Comparison of ENCODE assay signal across 16 cellular contexts in the genomic region with DNA sequence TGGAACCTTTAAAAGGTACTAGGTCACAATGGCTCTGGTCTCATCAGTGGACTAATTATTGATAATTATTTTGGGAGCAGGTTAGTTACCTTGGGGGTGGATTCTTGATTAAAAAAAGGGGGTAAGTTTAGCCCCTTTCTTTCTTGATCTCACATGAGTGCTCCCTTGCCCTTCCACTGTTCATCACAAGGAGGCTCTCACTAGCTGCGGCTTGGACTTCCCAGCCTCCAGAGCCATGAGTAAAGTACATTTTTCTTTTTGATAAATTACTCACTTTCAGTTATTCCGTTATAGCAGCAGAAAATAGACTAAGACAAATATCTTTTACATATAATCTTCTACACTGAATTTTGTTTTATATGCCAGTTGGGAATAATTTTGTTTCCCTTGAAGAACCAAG.
DNase-seq lines count a peak whose midpoint lies in the region; TF ChIP-seq lines count a peak whose summit lies in the region.
"Had no signal": no experiment of that assay in that cellular context is flagged by ENCODE, and none has a peak within 500 bp of the region (broad histone marks: within the 10 kb centered on the region; RNA-seq: fewer than 3 reads in every experiment).

No MANE protein-coding gene starts in this region.

- no peak overlapping the region for H3K56ac ChIP-seq in H9 (ENCODE audit: insufficient read length, low read depth, low read length)

- no peak overlapping the region for H2BK20ac ChIP-seq in H9 (ENCODE audit: low read depth, low read length, poor library complexity, severe bottlenecking)

- H3K27ac Mint-ChIP-seq in H9 = no peak overlapping the region

- no peak overlapping the region for H3K4ac ChIP-seq in H9 (ENCODE audit: low read depth, low read length)

- no peak overlapping the region for H3K27ac ChIP-seq in H9 (ENCODE audit: insufficient read length, low read depth, low read length)
- H3K27ac ChIP-seq: BLaER1 had no signal

- H3K9me3 Mint-ChIP-seq in H9 = peaks cover 0 to 9% of the 10 kb centered on the region in 2 experiments; a peak in 2 of 5 replicates

- H3K9ac ChIP-seq in H9 (ENCODE audit: extremely low read depth, insufficient read length, low read length) = no peak overlapping the region
- H3K9ac ChIP-seq: BLaER1 had no signal

- no peak overlapping the region for H2AFZ ChIP-seq in H9 (ENCODE audit: low read length)

- H2AK5ac ChIP-seq in H9 (ENCODE audit: insufficient read length, low read length) = no peak overlapping the region

- no peaks in the 10 kb centered on the region for H3K4me1 Mint-ChIP-seq in H9

- no peaks in the 10 kb centered on the region for H3K36me3 ChIP-seq in BE2C
- no peaks in the 10 kb centered on the region for H3K36me3 ChIP-seq in kidney epithelial cell (ENCODE audit: control insufficient read depth, insufficient read depth, low read length)
- H3K36me3 ChIP-seq: BLaER1 had no signal

- no peak overlapping the region for H2BK12ac ChIP-seq in H9 (ENCODE audit: insufficient read length, low read depth, low read length)

- no peak overlapping the region for H2BK5ac ChIP-seq in H9 (ENCODE audit: insufficient read length, low read length)

- H4K91ac ChIP-seq in H9 (ENCODE audit: insufficient read length, low read depth, low read length) = no peak overlapping the region

- H3K4me1 ChIP-seq in BE2C (no peaks in the 10 kb centered on the region), H9 (ENCODE audit: insufficient read depth, low read length) (no peaks in the 10 kb centered on the region)
- H3K4me1 ChIP-seq: BLaER1 had no signal

- no peak overlapping the region for H2BK15ac ChIP-seq in H9 (ENCODE audit: low read depth, low read length)

- no peaks in the 10 kb centered on the region for H3K36me3 Mint-ChIP-seq in H9 (ENCODE audit: insufficient read depth in 1 of 3, low read depth in 3 of 3)

- no peaks in the 10 kb centered on the region for H3K23me2 ChIP-seq in H9 (ENCODE audit: insufficient read length, low read depth, low read length, poor library complexity, severe bottlenecking)

- in situ Hi-C loops in astrocyte of the cerebellum (cut with HindIII; ENCODE audit: low sequenced_read_pairs) = no loop called here

- no peaks in the 10 kb centered on the region for H4K20me1 ChIP-seq in H9 (ENCODE audit: control insufficient read depth, insufficient read depth, insufficient read length)
- H4K20me1 ChIP-seq: BLaER1 had no signal

- H3K27me3 Mint-ChIP-seq in H9 (ENCODE audit: low read depth) = no peaks in the 10 kb centered on the region

- no peak overlapping the region for H3K23ac ChIP-seq in H9 (ENCODE audit: insufficient read length, low read depth, low read length)

- H3K27me3 ChIP-seq in BE2C (no peaks in the 10 kb centered on the region), H9 (ENCODE audit: insufficient read depth, low read length) (no peaks in the 10 kb centered on the region), kidney epithelial cell (ENCODE audit: control insufficient read depth, insufficient read depth, low read length) (no peaks in the 10 kb centered on the region)
- H3K27me3 ChIP-seq: BLaER1 had no signal

- H3K4me3 ChIP-seq in BE2C (ENCODE audit: low read depth, low read length) (no peak overlapping the region), astrocyte of the cerebellum (ENCODE audit: low read depth, low read length) (no peak overlapping the region), kidney epithelial cell (ENCODE audit: low read depth, low read length) (no peak overlapping the region)
- H3K4me3 ChIP-seq: BLaER1 had no signal

- no peak overlapping the region for H3K4me2 ChIP-seq in H9 (ENCODE audit: insufficient read depth, insufficient read length, low read length)
- H3K4me2 ChIP-seq: BLaER1 had no signal

- H2BK120ac ChIP-seq in H9 (ENCODE audit: low read depth, low read length, poor library complexity, severe bottlenecking) = no peak overlapping the region

- no peak overlapping the region for H3T11ph ChIP-seq in H9 (ENCODE audit: low read length)

- TF ChIP-seq CTCF in BE2C (IDR thresholded peaks at IDR 0.05; ENCODE audit: low read depth, low read length) (0 out of 2 replicates have a peak, but pooled peaks have one; percentile 6), H9 (conservative IDR thresholded peaks at IDR 0.05) (peak; percentile 41; the same call in 2 of the 3 replicates), astrocyte of the cerebellum (IDR thresholded peaks at IDR 0.05; ENCODE audit: low read depth, low read length, missing control alignments) (peak; percentile 24), kidney epithelial cell (IDR thresholded peaks at IDR 0.05; ENCODE audit: insufficient read depth, low read length, poor library complexity, severe bottlenecking) (peak; percentile 8)

- no peak overlapping the region for H3K4me3 Mint-ChIP-seq in H9

- no peak overlapping the region for H3K14ac ChIP-seq in H9 (ENCODE audit: insufficient read depth, low read length)

- no peaks in the 10 kb centered on the region for H3K9me3 ChIP-seq in BE2C
- H3K9me3 ChIP-seq in H9 (ENCODE audit: control insufficient read depth, low read depth, low read length) = no peaks in the 10 kb centered on the region
- H3K9me3 ChIP-seq: BLaER1 had no signal

- H4K8ac ChIP-seq in H9 (replicated peaks; ENCODE audit: insufficient read length, low read depth, low read length) = no peak overlapping the region

- H3K18ac ChIP-seq in H9 (ENCODE audit: insufficient read length, low read depth, low read length) = no peak overlapping the region

- H3K79me2 ChIP-seq in H9 (ENCODE audit: insufficient read depth, low read length) = no peaks in the 10 kb centered on the region

- no peak overlapping the region for H4K5ac ChIP-seq in H9 (ENCODE audit: insufficient read length, low read depth, low read length)

- WGBS in H9 (ENCODE audit: extremely low coverage, insufficient read length, low lambda C conversion rate) = no CpG with 5 or more reads among the region's 2 CpGs

- DNase-seq in BE2C (no peak), H9 (no peak), astrocyte of the cerebellum (ENCODE audit: low read depth) (no peak), kidney epithelial cell (ENCODE audit: low read depth) (no peak), NCI-H187 (lab: John Stamatoyannopoulos, UW) (no peak), NCI-H1092 (lab: John Stamatoyannopoulos, UW) (no peak)
- DNase-seq in activated naive CD4-positive, alpha-beta T cell treated with anti-CD3 and anti-CD28 coated beads, Interleukin-2, amount 50 U/mL, for 16 hours = no peak
- DNase-seq: DMS153, EL, Karpas-422, NCI-H1417 treated with DMSO at 0.1 percent for 48 hours, NCI-H2081, NCI-H2227 treated with DMSO at 0.1 percent for 48 hours, NCI-H524 treated with DMSO at 0.1 percent for 48 hours, PC-3 had no signal

- no peaks in the 10 kb centered on the region for H3K79me1 ChIP-seq in H9 (ENCODE audit: insufficient read depth, low read depth, low read length, poor library complexity, severe bottlenecking)
